In genomic region chr15:66630801-66631351, GRCh38 we compare ENCODE assay signal across 1 cellular context.
A peak's percentile ranks its signal among the peaks of the same experiment; 100 is the strongest.
TF ChIP-seq lines count a peak whose summit lies in the region.

No MANE protein-coding gene starts in this region.

TF ChIP-seq in K562, 482 proteins besides CTCF, POLR2A, EP300 and RAD21 (continued from another document and continues in another):
- TF ChIP-seq FOXM1 (IDR thresholded peaks at IDR 0.05; ENCODE audit: low read depth) = peak; percentile 68
- TF ChIP-seq FOXM1 (CRISPR knock-in tag; IDR thresholded peaks at IDR 0.05; ENCODE audit: low read depth) = no peak
- no peak for TF ChIP-seq PRMT5 (CRISPR knock-in tag; IDR thresholded peaks at IDR 0.05)
- TF ChIP-seq ETS2 (tag; IDR thresholded peaks at IDR 0.05; ENCODE audit: borderline replicate concordance, poor library complexity, severe bottlenecking) = no peak
- peak; percentile 88 for TF ChIP-seq GATAD2B (IDR thresholded peaks at IDR 0.05; ENCODE audit: borderline replicate concordance)
- TF ChIP-seq MEIS2 (IDR thresholded peaks at IDR 0.05; ENCODE audit: partially characterized antibody) = peak; percentile 51
- TF ChIP-seq TOE1 (IDR thresholded peaks at IDR 0.05; ENCODE audit: borderline replicate concordance) = peak; percentile 65; the same call in 1 of the 2 replicates
- TF ChIP-seq TOE1 (CRISPR knock-in tag; IDR thresholded peaks at IDR 0.05; ENCODE audit: borderline replicate concordance, low read depth) = no peak
- TF ChIP-seq FOXJ3 (CRISPR knock-in tag; IDR thresholded peaks at IDR 0.05) = no peak
- TF ChIP-seq ZNF239 (CRISPR knock-in tag; IDR thresholded peaks at IDR 0.05) = no peak
- peak; percentile 58 for TF ChIP-seq SP1 (CRISPR knock-in tag; IDR thresholded peaks at IDR 0.05)
- TF ChIP-seq TBL1XR1 (IDR thresholded peaks at IDR 0.05; ENCODE audit: low read length in 2 of 2) = peak in 1 of 2 experiments; percentile 75; a peak in 3 of 4 replicates
- no peak for TF ChIP-seq XRCC3 (IDR thresholded peaks at IDR 0.05)
- peak in 1 of 2 experiments; percentile 33 for TF ChIP-seq E2F6 (IDR thresholded peaks at IDR 0.05; ENCODE audit: borderline replicate concordance in 1 of 2, extremely low read depth in 1 of 2, insufficient read depth in 1 of 2, insufficient read length in 1 of 2, low read depth in 1 of 2, low read length in 1 of 2, poor library complexity in 1 of 2, severe bottlenecking in 1 of 2)
- no peak for TF ChIP-seq ZBTB8A (IDR thresholded peaks at IDR 0.05; ENCODE audit: partially characterized antibody)
- peak; percentile 86; the same call in 1 of the 2 replicates for TF ChIP-seq MTA1 (IDR thresholded peaks at IDR 0.05; ENCODE audit: borderline replicate concordance)
- peak; percentile 99 for TF ChIP-seq HMGN3 (IDR thresholded peaks at IDR 0.05; ENCODE audit: borderline replicate concordance, extremely low read depth, insufficient read length, low read depth, low read length)
- peak; percentile 51 for TF ChIP-seq RBFOX2 (IDR thresholded peaks at IDR 0.05; ENCODE audit: low read depth, low read length)
- no peak for TF ChIP-seq KHSRP (IDR thresholded peaks at IDR 0.05)
- TF ChIP-seq TRIM25 (IDR thresholded peaks at IDR 0.05; ENCODE audit: borderline replicate concordance) = no peak
- TF ChIP-seq ZNF24 (IDR thresholded peaks at IDR 0.05) = no peak
- peak; percentile 88 for TF ChIP-seq TARDBP (IDR thresholded peaks at IDR 0.05)
- TF ChIP-seq KDM5B (IDR thresholded peaks at IDR 0.05; ENCODE audit: insufficient replicate concordance, low read depth, low read length) = peak; percentile 12
- TF ChIP-seq DMBX1 (CRISPR knock-in tag; IDR thresholded peaks at IDR 0.05; ENCODE audit: borderline replicate concordance) = peak; percentile 73; the same call in 1 of the 2 replicates
- TF ChIP-seq HDAC3 (IDR thresholded peaks at IDR 0.05; ENCODE audit: borderline replicate concordance, partially characterized antibody) = peak; percentile 88
- peak; percentile 63 for TF ChIP-seq ZFX (CRISPR knock-in tag; IDR thresholded peaks at IDR 0.05)
- TF ChIP-seq GATA2 (CRISPR knock-in tag; IDR thresholded peaks at IDR 0.05) = peak; percentile 68; the same call in 1 of the 2 replicates
- no peak for TF ChIP-seq ZNF41 (CRISPR knock-in tag; conservative IDR thresholded peaks at IDR 0.05)
- peak; percentile 85 for TF ChIP-seq POLR2AphosphoS5 (IDR thresholded peaks at IDR 0.05; ENCODE audit: control insufficient read depth, insufficient read depth, low read depth, low read length)
- TF ChIP-seq MAFG (tag; conservative IDR thresholded peaks at IDR 0.05) = no peak
- no peak for TF ChIP-seq SETDB1 (IDR thresholded peaks at IDR 0.05; ENCODE audit: low read length)
- TF ChIP-seq BMI1 (IDR thresholded peaks at IDR 0.05; ENCODE audit: low read length) = no peak
- TF ChIP-seq ZBTB17 (CRISPR knock-in tag; IDR thresholded peaks at IDR 0.05) = peak; percentile 76
- TF ChIP-seq PRDM10 (IDR thresholded peaks at IDR 0.05; ENCODE audit: partially characterized antibody) = peak; percentile 67
- TF ChIP-seq DPF2 (IDR thresholded peaks at IDR 0.05) = peak; percentile 92
- TF ChIP-seq GATAD2A (IDR thresholded peaks at IDR 0.05) = peak; percentile 88; the same call in 1 of the 2 replicates
- TF ChIP-seq MECOM (CRISPR knock-in tag; IDR thresholded peaks at IDR 0.05) = no peak
- TF ChIP-seq ZNF253 (CRISPR knock-in tag; conservative IDR thresholded peaks at IDR 0.05) = no peak
- no peak for TF ChIP-seq ZNF3 (CRISPR knock-in tag; IDR thresholded peaks at IDR 0.05)
- peak; percentile 76 to 86 for TF ChIP-seq MAZ (CRISPR knock-in tag; conservative IDR thresholded peaks at IDR 0.05 in 1 of 2, IDR thresholded peaks at IDR 0.05 in 1 of 2)
- 0 out of 4 replicates have a peak, but pooled peaks of 1 of the 2 experiments have one; percentile 45 for TF ChIP-seq ARNT (IDR thresholded peaks at IDR 0.05)
- peak; percentile 98 for TF ChIP-seq CCNT2 (IDR thresholded peaks at IDR 0.05; ENCODE audit: borderline replicate concordance, extremely low read depth, insufficient read length, low read depth, low read length)
- peak; percentile 70; the same call in 1 of the 2 replicates for TF ChIP-seq ATF7 (IDR thresholded peaks at IDR 0.05)
- TF ChIP-seq NBN (IDR thresholded peaks at IDR 0.05; ENCODE audit: low read depth) = peak; percentile 50; the same call in 1 of the 2 replicates
- TF ChIP-seq MTA3 (IDR thresholded peaks at IDR 0.05; ENCODE audit: borderline replicate concordance) = peak; percentile 93
- TF ChIP-seq ZNF707 (CRISPR knock-in tag; conservative IDR thresholded peaks at IDR 0.05) = no peak
- TF ChIP-seq ZNF431 (CRISPR knock-in tag; IDR thresholded peaks at IDR 0.05) = no peak
- TF ChIP-seq L3MBTL2 (IDR thresholded peaks at IDR 0.05) = peak; percentile 63; the same call in 1 of the 2 replicates
- TF ChIP-seq SAFB (IDR thresholded peaks at IDR 0.05; ENCODE audit: borderline replicate concordance, low read depth, low read length) = no peak
- TF ChIP-seq ZKSCAN1 (IDR thresholded peaks at IDR 0.05; ENCODE audit: low read depth, low read length) = peak; percentile 85
- TF ChIP-seq ZNF589 (CRISPR knock-in tag; IDR thresholded peaks at IDR 0.05; ENCODE audit: low read depth) = 0 out of 2 replicates have a peak, but pooled peaks have one; percentile 35
- TF ChIP-seq MXI1 (IDR thresholded peaks at IDR 0.05; ENCODE audit: low read depth, low read length) = no peak
- peak; percentile 75; the same call in 1 of the 2 replicates for TF ChIP-seq HNRNPL (IDR thresholded peaks at IDR 0.05; ENCODE audit: low read depth, low read length)
- TF ChIP-seq CBX5 (IDR thresholded peaks at IDR 0.05; ENCODE audit: borderline replicate concordance, low read depth) = no peak
- peak; percentile 19 for TF ChIP-seq RBBP5 (IDR thresholded peaks at IDR 0.05; ENCODE audit: borderline replicate concordance, insufficient read depth, low read length, poor library complexity, severe bottlenecking)
- no peak for TF ChIP-seq ZNF384 (IDR thresholded peaks at IDR 0.05; ENCODE audit: low read depth, low read length)
- no peak for TF ChIP-seq FOSL1 (tag; conservative IDR thresholded peaks at IDR 0.05)
- TF ChIP-seq ZBTB33 (CRISPR knock-in tag; IDR thresholded peaks at IDR 0.05) = no peak
- TF ChIP-seq HMG20B (CRISPR knock-in tag; IDR thresholded peaks at IDR 0.05) = no peak
- TF ChIP-seq NRF1 (conservative IDR thresholded peaks at IDR 0.05 in 1 of 2, IDR thresholded peaks at IDR 0.05 in 1 of 2) = peak; percentile 39 to 41; a peak in 2 of 4 replicates
- peak; percentile 92 for TF ChIP-seq RNF2 (IDR thresholded peaks at IDR 0.05)
- 0 out of 2 replicates have a peak, but pooled peaks have one; percentile 43 for TF ChIP-seq ARID3A (IDR thresholded peaks at IDR 0.05; ENCODE audit: borderline replicate concordance, low read depth, low read length)
- peak in 1 of 2 experiments; percentile 79; a peak in 2 of 4 replicates for TF ChIP-seq ZMIZ1 (IDR thresholded peaks at IDR 0.05; ENCODE audit: low read depth in 2 of 2, low read length in 2 of 2)
- no peak for TF ChIP-seq RHOXF2B (CRISPR knock-in tag; conservative IDR thresholded peaks at IDR 0.05)
- TF ChIP-seq ZNF217 (CRISPR knock-in tag; IDR thresholded peaks at IDR 0.05) = no peak
